Comparison of ENCODE assay signal across 11 cellular contexts in the genomic region with DNA sequence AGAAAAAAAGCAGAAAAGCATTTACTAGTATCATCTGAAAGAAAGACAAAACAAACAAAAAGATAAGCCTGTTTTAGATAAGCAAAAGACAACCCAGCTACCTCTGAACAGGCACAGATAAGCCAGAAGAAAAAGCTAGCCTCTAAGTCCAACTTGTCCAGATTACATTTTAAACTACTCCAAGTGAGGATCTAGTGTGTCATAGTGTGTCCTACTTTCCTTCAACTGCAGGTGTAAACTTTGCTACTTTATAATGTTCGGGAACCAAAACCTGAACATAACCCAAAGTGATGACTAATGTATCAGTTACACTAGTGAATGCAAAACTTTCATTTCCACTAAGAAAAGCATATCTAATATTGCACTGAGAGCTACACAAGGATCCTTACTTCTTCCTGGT. TPM values are rescaled to one million over a fixed set of nuclear protein-coding genes. Genes with fewer than 3 reads are reported as not detected.
DNase-seq lines count a peak whose midpoint lies in the region; ATAC-seq and TF ChIP-seq lines count a peak whose summit lies in the region.
"Had no signal": no experiment of that assay in that cellular context is flagged by ENCODE, and none has a peak within 500 bp of the region (broad histone marks: within the 10 kb centered on the region; RNA-seq: fewer than 3 reads in every experiment).

No MANE protein-coding gene starts in this region.

- peak overlapping the region in 3 of 7 donors; percentile 28 to 53 (median 47) for H3K4me3 Mint-ChIP-seq in CD8-positive, alpha-beta memory T cell
- H3K4me3 Mint-ChIP-seq in endodermal cell, result no peak overlapping the region

- peaks cover 49% of the 10 kb centered on the region for H3K4me1 ChIP-seq in CD8-positive, alpha-beta memory T cell (ENCODE audit: insufficient read depth, low read length)
- peaks cover 15% of the 10 kb centered on the region for H3K4me1 ChIP-seq in endodermal cell (ENCODE audit: control insufficient read depth, insufficient read depth, low read length)

- no peaks in the 10 kb centered on the region for H3K27me3 Mint-ChIP-seq in CD8-positive, alpha-beta memory T cell
- H3K27me3 Mint-ChIP-seq in endodermal cell (ENCODE audit: insufficient read depth), result no peaks in the 10 kb centered on the region

- CTCF ChIA-PET in CD8-positive, alpha-beta memory T cell (lab: Charles Lee), result interaction anchor here (0.9 to 2.2 kb wide), 4 partner anchors 11 to 117 kb away, joined by 3 to 7 read pairs (median 4); no protein-coding TSS in a partner anchor

- no peaks in the 10 kb centered on the region for H3K27me3 ChIP-seq in CD8-positive, alpha-beta memory T cell (ENCODE audit: insufficient read depth, low read length, poor library complexity, severe bottlenecking)
- H3K27me3 ChIP-seq in endodermal cell (ENCODE audit: control insufficient read depth, insufficient read depth, low read length, poor library complexity, severe bottlenecking), result no peaks in the 10 kb centered on the region
- H3K27me3 ChIP-seq in H7 (ENCODE audit: control insufficient read depth, insufficient read depth, low read length), result no peaks in the 10 kb centered on the region
- H3K27me3 ChIP-seq: neutrophil had no signal

- H3K27ac Mint-ChIP-seq in CD8-positive, alpha-beta memory T cell, result peak overlapping the region in 6 of 8 donors; percentile 19 to 85 (median 76)
- peak overlapping the region; percentile 10 for H3K27ac Mint-ChIP-seq in endodermal cell

- WGBS in endodermal cell (ENCODE audit: insufficient coverage in 1 of 2, insufficient read length in 1 of 2), 2 experiments, result 95% methylated on average over 1 of the region's 1 CpG; no CpG with 5 or more reads in 1 of the 2 experiments

- H3K27ac ChIP-seq in CD8-positive, alpha-beta memory T cell (ENCODE audit: low read depth, low read length), result no peak overlapping the region
- H3K27ac ChIP-seq in endodermal cell (ENCODE audit: low read depth, low read length), result no peak overlapping the region
- H3K27ac ChIP-seq: neutrophil had no signal

- H3K9me3 ChIP-seq in CD8-positive, alpha-beta memory T cell (ENCODE audit: low read length), result no peaks in the 10 kb centered on the region
- no peaks in the 10 kb centered on the region for H3K9me3 ChIP-seq in endodermal cell (ENCODE audit: control insufficient read depth, low read length)
- H3K9me3 ChIP-seq: neutrophil had no signal

- H3K36me3 ChIP-seq in CD8-positive, alpha-beta memory T cell (ENCODE audit: insufficient read depth, low read length), result no peaks in the 10 kb centered on the region
- peaks cover 83% of the 10 kb centered on the region for H3K36me3 ChIP-seq in endodermal cell (ENCODE audit: control insufficient read depth, insufficient read depth, low read length)
- no peaks in the 10 kb centered on the region; the same call in 1 of the 2 replicates for H3K36me3 ChIP-seq in H7 (replicated peaks; ENCODE audit: control insufficient read depth, insufficient read depth, low read length)

- DNase-seq in CD8-positive, alpha-beta memory T cell, result no peak
- no peak for DNase-seq in endodermal cell
- DNase-seq in left cardiac atrium, result no peak
- no peak for DNase-seq in H7
- DNase-seq: NCI-H526; stimulated activated CD4-positive, alpha-beta T cell treated with anti-CD3 and anti-CD28 coated beads, Interleukin-4, amount 100 ng/mL, for 4 hours had no signal

- peaks cover 70 to 88% (median 86%) of the 10 kb centered on the region in 3 donors for H3K4me1 Mint-ChIP-seq in CD8-positive, alpha-beta memory T cell
- H3K4me1 Mint-ChIP-seq in endodermal cell, result peaks cover 42% of the 10 kb centered on the region

- no peak overlapping the region for H3K4me3 ChIP-seq in CD8-positive, alpha-beta memory T cell (ENCODE audit: low read length)
- H3K4me3 ChIP-seq in endodermal cell (ENCODE audit: low read length), result no peak overlapping the region
- no peak overlapping the region for H3K4me3 ChIP-seq in H7 (ENCODE audit: insufficient read depth, low read depth, low read length)

- POLR2A ChIA-PET in CD8-positive, alpha-beta memory T cell (lab: Charles Lee), result interaction anchor here (1.2 kb wide), 1 partner anchor 14 kb away, joined by 4 read pairs; no protein-coding TSS in a partner anchor

- intact Hi-C loops in left cardiac atrium (cut with DNase I), result loop anchor here in 1 of 2 donors (10.0 kb wide), 1 partner anchor 117 kb away; a partner anchor contains a TSS

- no peak for TF ChIP-seq CTCF in endodermal cell (conservative IDR thresholded peaks at IDR 0.05)

- no peak overlapping the region for H3K9ac ChIP-seq in endodermal cell (ENCODE audit: extremely low read depth, low read length, poor library complexity, severe bottlenecking)

- H3K36me3 Mint-ChIP-seq in CD8-positive, alpha-beta memory T cell, result peaks cover 0 to 32% (median 4%) of the 10 kb centered on the region in 3 donors
- peaks cover 54% of the 10 kb centered on the region for H3K36me3 Mint-ChIP-seq in endodermal cell (ENCODE audit: low read depth)

- ATAC-seq in GM19463 (IDR thresholded peaks at IDR 0.05; ENCODE audit: unreplicated experiment) (peak; percentile 46), HG03520 (IDR thresholded peaks at IDR 0.05; ENCODE audit: unreplicated experiment) (peak; percentile 51), GM18870 (IDR thresholded peaks at IDR 0.05; ENCODE audit: unreplicated experiment) (no peak), HG03095 (IDR thresholded peaks at IDR 0.05; ENCODE audit: unreplicated experiment) (no peak), left cardiac atrium (no peak)

- no peaks in the 10 kb centered on the region for H3K9me3 Mint-ChIP-seq in CD8-positive, alpha-beta memory T cell
- H3K9me3 Mint-ChIP-seq in endodermal cell, result peaks cover 1% of the 10 kb centered on the region

RNA-seq across cellular contexts. Expression of a gene that starts 19.5 kb away (rescaled TPM):
- 10 to 100 TPM; 78.1 to 78.6 TPM for total RNA-seq in CD8-positive, alpha-beta memory T cell
- polyA plus RNA-seq in CD8-positive, alpha-beta memory T cell, result 11.9 TPM
- total RNA-seq in endodermal cell (100 to 1,000 TPM; 136 to 152 TPM), left cardiac atrium (10 to 100 TPM; 31.8 to 34.5 TPM)
- 110 TPM for polyA plus RNA-seq in endodermal cell (2013, experiment 1 of 2)
- 102 TPM for polyA plus RNA-seq in endodermal cell (2013, experiment 2 of 2)
- 23.5 and 40.5 TPM in 2 replicates for total RNA-seq in H7 (2014; rRNA removed; shearing (Covaris generic))

RNA-seq across cellular contexts. Expression of a gene that starts 46.6 kb away (rescaled TPM):
- total RNA-seq in CD8-positive, alpha-beta memory T cell, result 10 to 100 TPM; 75.1 to 77.9 TPM
- polyA plus RNA-seq in CD8-positive, alpha-beta memory T cell, result 65.6 TPM
- total RNA-seq in endodermal cell, result 10 to 100 TPM; 54.9 to 58.8 TPM
- 68.9 TPM for polyA plus RNA-seq in endodermal cell (2013, experiment 1 of 2)
- polyA plus RNA-seq in endodermal cell (2013, experiment 2 of 2), result 69.4 TPM
- 10 to 100 TPM; 31.2 to 41.1 TPM for total RNA-seq in left cardiac atrium
- total RNA-seq in H7 (2014; rRNA removed; shearing (Covaris generic)), result 59.2 and 60.8 TPM in 2 replicates

RNA-seq across cellular contexts. Expression of a gene that starts 46.9 kb away (rescaled TPM):
- total RNA-seq in CD8-positive, alpha-beta memory T cell, result 1 to 10 TPM; 7.9 to 8.1 TPM
- polyA plus RNA-seq in CD8-positive, alpha-beta memory T cell, result 3.4 TPM
- 1 to 10 TPM; 4.7 to 5.5 TPM for total RNA-seq in endodermal cell
- polyA plus RNA-seq in endodermal cell (2013, experiment 1 of 2), result 4.9 TPM
- 4.5 TPM for polyA plus RNA-seq in endodermal cell (2013, experiment 2 of 2)
- total RNA-seq in left cardiac atrium, result 1 to 10 TPM; 2.4 to 2.9 TPM
- total RNA-seq in H7 (2014; rRNA removed; shearing (Covaris generic)), result 9.1 and 9.3 TPM in 2 replicates

Comparison
In these comparisons a context has a peak if more than half of its experiments do, and no peak if none do; other contexts are left out.
1. ATAC-seq: peak in GM19463 (single experiment) and HG03520 (single experiment); none in GM18870 (single experiment), HG03095 (single experiment) and left cardiac atrium (0 of 2).